In genomic region chr9:69590241-69590640, GRCh38 we compare ENCODE assay signal across 16 cellular contexts.
A peak's percentile ranks its signal among the peaks of the same experiment; 100 is the strongest.
DNase-seq lines count a peak whose midpoint lies in the region; ATAC-seq and TF ChIP-seq lines count a peak whose summit lies in the region.
"Had no signal": no experiment of that assay in that cellular context is flagged by ENCODE, and none has a peak within 500 bp of the region (broad histone marks: within the 10 kb centered on the region; RNA-seq: fewer than 3 reads in every experiment).

No MANE protein-coding gene starts in this region.

- DNase-seq in NCI-H82 (lab: John Stamatoyannopoulos, UW) (peak; percentile 38), NCI-H82 treated with DMSO at 0.1 percent for 48 hours (lab: John Stamatoyannopoulos, UW; ENCODE audit: unreplicated experiment) (no peak), cerebellar nuclear complex (lab: John Stamatoyannopoulos, UW) (peak; percentile 63 to 84), midbrain (lab: John Stamatoyannopoulos, UW) (peak; percentile 33), NCI-H2171 (lab: John Stamatoyannopoulos, UW) (no peak), mesothelial cell of epicardium (ENCODE audit: low spot score in 2 of 2, unreplicated experiment in 2 of 2) (no peak), OCI-M1 (lab: John Stamatoyannopoulos, UW) (no peak), left colon (no peak)
- DNase-seq: 8988T; Caco-2; CD4-positive, CD25-positive, alpha-beta regulatory T cell; NCI-H1105; NCI-H524 had no signal

- ATAC-seq in left colon, result no peak
- ATAC-seq: K562, Panc1 had no signal

- H3K4me3 Mint-ChIP-seq in mesothelial cell of epicardium, result no peak overlapping the region
- H3K4me3 Mint-ChIP-seq: B cell; CD4-positive, CD25-positive, alpha-beta regulatory T cell had no signal

- intact Hi-C loops in left colon (cut with DNase I, micrococcal nuclease), result no loop called here

- no peak overlapping the region for H3K27ac Mint-ChIP-seq in mesothelial cell of epicardium
- H3K27ac Mint-ChIP-seq: B cell; CD4-positive, CD25-positive, alpha-beta regulatory T cell had no signal

- H3K27me3 Mint-ChIP-seq in mesothelial cell of epicardium (ENCODE audit: low read depth), result peaks cover 57% of the 10 kb centered on the region

- no peaks in the 10 kb centered on the region for H3K9me3 Mint-ChIP-seq in mesothelial cell of epicardium

- peaks cover 8% of the 10 kb centered on the region for H3K4me1 Mint-ChIP-seq in mesothelial cell of epicardium
- H3K4me1 Mint-ChIP-seq: B cell; CD4-positive, CD25-positive, alpha-beta regulatory T cell had no signal

- H3K36me3 Mint-ChIP-seq in mesothelial cell of epicardium, result no peaks in the 10 kb centered on the region
- H3K36me3 Mint-ChIP-seq: CD4-positive, CD25-positive, alpha-beta regulatory T cell had no signal

- no peak for TF ChIP-seq CTCF in mesothelial cell of epicardium (IDR thresholded peaks at IDR 0.05; ENCODE audit: unreplicated experiment)

Comparison
In these comparisons a context has a peak if more than half of its experiments do, and no peak if none do; other contexts are left out.
1. DNase-seq: peak in NCI-H82 (single experiment), cerebellar nuclear complex (2 of 2) and midbrain (single experiment); none in NCI-H82 treated with DMSO at 0.1 percent for 48 hours (single experiment), NCI-H2171 (single experiment), mesothelial cell of epicardium (0 of 2), OCI-M1 (single experiment) and left colon (0 of 2).